Comparison of ENCODE assay signal across 18 cellular contexts in genomic region chr15:100002091-100002620, GRCh38.
"Had no signal": no experiment of that assay in that cellular context is flagged by ENCODE, and none has a peak within 500 bp of the region (broad histone marks: within the 10 kb centered on the region; RNA-seq: fewer than 3 reads in every experiment).

No MANE protein-coding gene starts in this region.

- ATAC-seq: activated CD8-positive, alpha-beta T cell treated with anti-CD3 and anti-CD28 coated beads, Interleukin-2, amount 10 ng/mL, durations not matched to agents 7 days and 5 days; right lobe of liver had no signal

- H3K4me1 Mint-ChIP-seq: activated CD4-positive, alpha-beta T cell treated with anti-CD3 and anti-CD28 coated beads, Interleukin-2, amount 10 ng/mL, durations not matched to agents 7 days and 5 days; activated naive CD4-positive, alpha-beta T cell treated with anti-CD3 and anti-CD28 coated beads, Interleukin-2, amount 10 ng/mL, durations not matched to agents 7 days and 5 days; nephron; stimulated activated effector memory CD8-positive, alpha-beta T cell treated with anti-CD3 and anti-CD28 coated beads, Interleukin-12 subunit alpha, Interleukin-12 subunit beta, amount 100 ng/mL, for 72 hours had no signal

- H3K4me1 ChIP-seq: psoas muscle, right lobe of liver, stomach had no signal

- H3K27ac Mint-ChIP-seq: activated CD4-positive, alpha-beta T cell treated with anti-CD3 and anti-CD28 coated beads, Interleukin-2, amount 10 ng/mL, durations not matched to agents 7 days and 5 days; activated CD8-positive, alpha-beta T cell treated with anti-CD3 and anti-CD28 coated beads, Interleukin-2, amount 10 ng/mL, durations not matched to agents 7 days and 5 days; activated naive CD4-positive, alpha-beta T cell treated with anti-CD3 and anti-CD28 coated beads, Interleukin-2, amount 10 ng/mL, durations not matched to agents 7 days and 5 days; nephron; stimulated activated effector memory CD8-positive, alpha-beta T cell treated with anti-CD3 and anti-CD28 coated beads, Interleukin-12 subunit alpha, Interleukin-12 subunit beta, amount 100 ng/mL, for 72 hours; T-helper 1 cell treated with Interleukin-12 subunit alpha and Interleukin-12 subunit beta and Interleukin-4 antibody, amounts not matched to agents 30 μg/mL and 1 μg/mL, for 36 hours had no signal

- H3K27me3 Mint-ChIP-seq: activated CD4-positive, alpha-beta T cell treated with anti-CD3 and anti-CD28 coated beads, Interleukin-2, amount 10 ng/mL, durations not matched to agents 7 days and 5 days; activated naive CD4-positive, alpha-beta T cell treated with anti-CD3 and anti-CD28 coated beads, Interleukin-2, amount 10 ng/mL, durations not matched to agents 7 days and 5 days had no signal

- H3K4me3 Mint-ChIP-seq: activated CD4-positive, alpha-beta T cell treated with anti-CD3 and anti-CD28 coated beads, Interleukin-2, amount 10 ng/mL, durations not matched to agents 7 days and 5 days; activated CD8-positive, alpha-beta T cell treated with anti-CD3 and anti-CD28 coated beads, Interleukin-2, amount 10 ng/mL, durations not matched to agents 7 days and 5 days; activated naive CD4-positive, alpha-beta T cell treated with anti-CD3 and anti-CD28 coated beads, Interleukin-2, amount 10 ng/mL, durations not matched to agents 7 days and 5 days; nephron; stimulated activated effector memory CD8-positive, alpha-beta T cell treated with anti-CD3 and anti-CD28 coated beads, Interleukin-12 subunit alpha, Interleukin-12 subunit beta, amount 100 ng/mL, for 72 hours; T-helper 1 cell treated with Interleukin-12 subunit alpha and Interleukin-12 subunit beta and Interleukin-4 antibody, amounts not matched to agents 30 μg/mL and 1 μg/mL, for 36 hours had no signal

- H3K36me3 ChIP-seq: breast epithelium, esophagus squamous epithelium, right lobe of liver had no signal

- H3K36me3 Mint-ChIP-seq: activated naive CD4-positive, alpha-beta T cell treated with anti-CD3 and anti-CD28 coated beads, Interleukin-2, amount 10 ng/mL, durations not matched to agents 7 days and 5 days; stimulated activated effector memory CD8-positive, alpha-beta T cell treated with anti-CD3 and anti-CD28 coated beads, Interleukin-12 subunit alpha, Interleukin-12 subunit beta, amount 100 ng/mL, for 72 hours had no signal

- DNase-seq: activated CD4-positive, alpha-beta T cell treated with anti-CD3 and anti-CD28 coated beads, Interleukin-2, amount 10 ng/mL, durations not matched to agents 7 days and 5 days; activated CD8-positive, alpha-beta T cell treated with anti-CD3 and anti-CD28 coated beads, Interleukin-2, amount 10 ng/mL, durations not matched to agents 7 days and 5 days; activated effector memory CD4-positive, alpha-beta T cell treated with Interleukin-2 at 50 U/mL for 16 hours; activated naive CD4-positive, alpha-beta T cell treated with anti-CD3 and anti-CD28 coated beads, Interleukin-2, amount 10 ng/mL, durations not matched to agents 7 days and 5 days; dermis blood vessel endothelial cell; effector memory CD4-positive, alpha-beta T cell; esophagus squamous epithelium; midbrain; psoas muscle; right lobe of liver; stomach; trophoblast cell had no signal

- H3K27ac ChIP-seq: breast epithelium, esophagus squamous epithelium, psoas muscle, right lobe of liver, stomach had no signal

- H3K9me3 Mint-ChIP-seq: activated CD4-positive, alpha-beta T cell treated with anti-CD3 and anti-CD28 coated beads, Interleukin-2, amount 10 ng/mL, durations not matched to agents 7 days and 5 days; activated naive CD4-positive, alpha-beta T cell treated with anti-CD3 and anti-CD28 coated beads, Interleukin-2, amount 10 ng/mL, durations not matched to agents 7 days and 5 days; nephron; T-helper 1 cell treated with Interleukin-12 subunit alpha and Interleukin-12 subunit beta and Interleukin-4 antibody, amounts not matched to agents 30 μg/mL and 1 μg/mL, for 36 hours had no signal

- H3K4me3 ChIP-seq: ascending aorta, breast epithelium, esophagus squamous epithelium, psoas muscle, right lobe of liver, smooth muscle cell, stomach had no signal

- H3K9me3 ChIP-seq: ascending aorta, breast epithelium, esophagus squamous epithelium, psoas muscle, right lobe of liver, stomach had no signal

- H3K27me3 ChIP-seq: ascending aorta, breast epithelium, esophagus squamous epithelium, right lobe of liver, stomach had no signal
